11 cellular contexts compared by ENCODE assay signal in the genomic region with DNA sequence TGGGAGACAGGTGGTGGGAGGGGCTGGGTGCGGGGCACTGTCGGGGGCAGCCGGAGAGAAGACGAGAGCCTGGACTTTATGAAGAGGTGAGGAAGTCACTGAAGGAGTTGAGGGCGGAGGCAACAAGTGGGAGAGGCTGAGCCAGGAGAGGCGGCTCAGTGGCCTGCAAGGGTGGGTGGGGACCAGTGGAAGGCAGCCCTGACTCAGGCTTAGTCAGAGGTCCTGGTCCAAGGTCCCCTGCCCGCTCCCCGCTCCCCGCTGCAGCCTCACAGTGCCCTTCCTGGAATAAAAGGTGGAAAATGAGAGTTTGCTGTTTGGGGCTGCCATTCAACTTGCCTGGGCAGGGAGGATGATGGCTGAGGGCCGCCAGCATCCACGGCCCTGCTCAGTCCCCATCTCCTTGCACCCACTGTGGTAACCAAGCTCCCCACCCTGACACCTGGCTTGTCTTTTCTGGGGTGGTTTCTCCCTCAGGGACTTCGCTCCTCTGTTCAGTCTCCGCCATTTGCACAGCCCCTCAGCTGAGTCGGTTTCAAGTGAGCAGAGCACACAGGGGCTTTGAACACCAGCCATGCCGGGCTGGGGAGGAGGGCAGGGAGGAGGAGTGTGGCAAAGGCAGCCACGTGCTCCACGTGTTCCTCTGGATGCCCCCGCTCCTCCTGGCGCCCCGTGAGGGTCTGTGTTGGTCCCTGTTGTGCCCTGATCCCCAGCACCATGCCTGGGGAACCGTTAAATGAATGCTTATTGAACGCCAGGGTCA. TPM values are rescaled to one million over a fixed set of nuclear protein-coding genes. Genes with fewer than 3 reads are reported as not detected.
A peak's percentile ranks its signal among the peaks of the same experiment; 100 is the strongest.
DNase-seq lines count a peak whose midpoint lies in the region; ATAC-seq, FAIRE-seq and TF ChIP-seq lines count a peak whose summit lies in the region.
"Had no signal": no experiment of that assay in that cellular context is flagged by ENCODE, and none has a peak within 500 bp of the region (broad histone marks: within the 10 kb centered on the region; RNA-seq: fewer than 3 reads in every experiment).

No MANE protein-coding gene starts in this region.

- H3K4me1 ChIP-seq in SK-N-SH (ENCODE audit: control insufficient read depth in 1 of 2, insufficient read depth in 2 of 2, low read depth in 1 of 2, low read length in 1 of 2): peaks cover 9 to 20% of the 10 kb centered on the region in 2 experiments; a peak in 3 of 4 replicates
- peaks cover 20% of the 10 kb centered on the region for H3K4me1 ChIP-seq in parathyroid adenoma

- CTCF ChIA-PET in SK-N-SH (lab: Yijun Ruan, JAX): interaction anchor here (1.4 kb wide), 1 partner anchor 75 kb away, joined by 5 read pairs; no protein-coding TSS in a partner anchor

- no peaks in the 10 kb centered on the region for H3K79me2 ChIP-seq in SK-N-SH (ENCODE audit: insufficient read depth)
- H3K79me2 ChIP-seq in parathyroid adenoma: peaks cover 2% of the 10 kb centered on the region

- no peaks in the 10 kb centered on the region for H3K27me3 ChIP-seq in SK-N-SH (ENCODE audit: insufficient read depth)
- H3K27me3 ChIP-seq in parathyroid adenoma (ENCODE audit: control insufficient read depth, insufficient read depth, low read length): no peaks in the 10 kb centered on the region

- no peak for FAIRE-seq in frontal cortex (lab: Jason Lieb, UNC)

- no peak for TF ChIP-seq CTCF in SK-N-SH (IDR thresholded peaks at IDR 0.05)
- TF ChIP-seq CTCF in parathyroid adenoma (IDR thresholded peaks at IDR 0.05): no peak

- TF ChIP-seq RAD21 in SK-N-SH (IDR thresholded peaks at IDR 0.05; ENCODE audit: low read length): no peak

- peaks cover 9% of the 10 kb centered on the region for H3F3A ChIP-seq in SK-N-SH (replicated peaks; ENCODE audit: insufficient read depth)

- H4K20me1 ChIP-seq in SK-N-SH (ENCODE audit: insufficient read depth): no peaks in the 10 kb centered on the region

- peak overlapping the region; percentile 48; the same call in 1 of the 2 replicates for H3K9ac ChIP-seq in SK-N-SH
- no peak overlapping the region for H3K9ac ChIP-seq in parathyroid adenoma
- H3K9ac ChIP-seq: KMS-11 had no signal

- POLR2A ChIA-PET in SK-N-SH (lab: Yijun Ruan, JAX): no interaction called here

- H3K4me3 ChIP-seq in SK-N-SH (ENCODE audit: low read depth in 2 of 2, low read length in 1 of 2) (no peak overlapping the region), parathyroid adenoma (ENCODE audit: low read depth, low read length) (no peak overlapping the region)

- H3K27ac ChIP-seq in SK-N-SH (ENCODE audit: low read depth in 2 of 2, low read length in 1 of 2): peak overlapping the region in 1 of 2 experiments; percentile 77; a peak in 2 of 4 replicates
- H3K27ac ChIP-seq in parathyroid adenoma: peak overlapping the region; percentile 11
- H3K27ac ChIP-seq: KMS-11 had no signal

- H3K9me2 ChIP-seq in SK-N-SH: no peaks in the 10 kb centered on the region

- peak overlapping the region; percentile 78 for H3K4me2 ChIP-seq in SK-N-SH
- no peak overlapping the region for H3K4me2 ChIP-seq in parathyroid adenoma (ENCODE audit: low read length)
- H3K4me2 ChIP-seq: KMS-11 had no signal

- H2AFZ ChIP-seq in SK-N-SH (ENCODE audit: low read depth): no peak overlapping the region; the same call in 1 of the 2 replicates
- no peak overlapping the region for H2AFZ ChIP-seq in parathyroid adenoma

- WGBS in SK-N-SH (ENCODE audit: low lambda C conversion rate): 66% methylated on average over 17 of the region's 22 CpGs

- H3K9me3 ChIP-seq in SK-N-SH (no peaks in the 10 kb centered on the region), parathyroid adenoma (ENCODE audit: control insufficient read depth, low read length) (no peaks in the 10 kb centered on the region)

- H3K36me3 ChIP-seq in SK-N-SH (replicated peaks in 1 of 2; ENCODE audit: control insufficient read depth in 1 of 2, insufficient read depth in 2 of 2, low read length in 1 of 2) (no peaks in the 10 kb centered on the region), parathyroid adenoma (ENCODE audit: control insufficient read depth, insufficient read depth, low read length) (no peaks in the 10 kb centered on the region)

- ATAC-seq in GM21576 (IDR thresholded peaks at IDR 0.05; ENCODE audit: unreplicated experiment) (no peak), GM19463 (IDR thresholded peaks at IDR 0.05; ENCODE audit: unreplicated experiment) (no peak)

- peak in 1 of 2 experiments; percentile 43; a peak in 1 of 4 replicates for TF ChIP-seq EP300 in SK-N-SH (IDR thresholded peaks at IDR 0.05; ENCODE audit: borderline replicate concordance in 1 of 2, low read depth in 1 of 2, low read length in 1 of 2)

- DNase-seq in Daoy (ENCODE audit: low read depth) (peak; percentile 91), SK-N-SH (no peak), fibroblast of peridontal ligament (ENCODE audit: extremely low read depth) (peak; percentile 51), frontal cortex (ENCODE audit: low spot score in 2 of 2) (no peak)
- no peak for DNase-seq in activated naive CD4-positive, alpha-beta T cell treated with Interleukin-2 at 50 U/mL for 16 hours
- DNase-seq: activated naive CD4-positive, alpha-beta T cell treated with anti-CD3 and anti-CD28 coated beads, Interleukin-2, amount 10 ng/mL, durations not matched to agents 7 days and 5 days; DMS 273 treated with DMSO at 0.1 percent for 48 hours had no signal

TF ChIP-seq in SK-N-SH, 30 proteins besides CTCF, POLR2A, EP300 and RAD21 (continues in another document):
- TF ChIP-seq NRF1 (IDR thresholded peaks at IDR 0.05; ENCODE audit: low read depth, low read length): no peak
- no peak for TF ChIP-seq CHD2 (IDR thresholded peaks at IDR 0.05; ENCODE audit: low read length, partially characterized antibody)
- no peak for TF ChIP-seq TAF1 (IDR thresholded peaks at IDR 0.05; ENCODE audit: borderline replicate concordance, low read depth, low read length)
- no peak for TF ChIP-seq SIN3A (IDR thresholded peaks at IDR 0.05; ENCODE audit: borderline replicate concordance, low read depth, low read length)
- TF ChIP-seq TEAD4 (IDR thresholded peaks at IDR 0.05; ENCODE audit: borderline replicate concordance, insufficient read depth): no peak
- TF ChIP-seq USF1 (IDR thresholded peaks at IDR 0.05; ENCODE audit: borderline replicate concordance, low read depth): no peak
- TF ChIP-seq, protein P1, sequence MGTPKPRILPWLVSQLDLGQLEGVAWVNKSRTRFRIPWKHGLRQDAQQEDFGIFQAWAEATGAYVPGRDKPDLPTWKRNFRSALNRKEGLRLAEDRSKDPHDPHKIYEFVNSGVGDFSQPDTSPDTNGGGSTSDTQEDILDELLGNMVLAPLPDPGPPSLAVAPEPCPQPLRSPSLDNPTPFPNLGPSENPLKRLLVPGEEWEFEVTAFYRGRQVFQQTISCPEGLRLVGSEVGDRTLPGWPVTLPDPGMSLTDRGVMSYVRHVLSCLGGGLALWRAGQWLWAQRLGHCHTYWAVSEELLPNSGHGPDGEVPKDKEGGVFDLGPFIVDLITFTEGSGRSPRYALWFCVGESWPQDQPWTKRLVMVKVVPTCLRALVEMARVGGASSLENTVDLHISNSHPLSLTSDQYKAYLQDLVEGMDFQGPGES (IDR thresholded peaks at IDR 0.05; ENCODE audit: low read depth, low read length): no peak
- peak; percentile 52; the same call in 1 of the 2 replicates for TF ChIP-seq RXRA (IDR thresholded peaks at IDR 0.05; ENCODE audit: borderline replicate concordance, low read depth)
- peak; percentile 43; the same call in 1 of the 2 replicates for TF ChIP-seq TCF12 (IDR thresholded peaks at IDR 0.05)
- TF ChIP-seq FOSL2 (IDR thresholded peaks at IDR 0.05; ENCODE audit: borderline replicate concordance, low read depth): peak; percentile 79; the same call in 1 of the 2 replicates
- TF ChIP-seq, protein P2, sequence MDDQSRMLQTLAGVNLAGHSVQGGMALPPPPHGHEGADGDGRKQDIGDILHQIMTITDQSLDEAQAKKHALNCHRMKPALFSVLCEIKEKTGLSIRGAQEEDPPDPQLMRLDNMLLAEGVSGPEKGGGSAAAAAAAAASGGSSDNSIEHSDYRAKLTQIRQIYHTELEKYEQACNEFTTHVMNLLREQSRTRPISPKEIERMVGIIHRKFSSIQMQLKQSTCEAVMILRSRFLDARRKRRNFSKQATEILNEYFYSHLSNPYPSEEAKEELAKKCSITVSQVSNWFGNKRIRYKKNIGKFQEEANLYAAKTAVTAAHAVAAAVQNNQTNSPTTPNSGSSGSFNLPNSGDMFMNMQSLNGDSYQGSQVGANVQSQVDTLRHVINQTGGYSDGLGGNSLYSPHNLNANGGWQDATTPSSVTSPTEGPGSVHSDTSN (IDR thresholded peaks at IDR 0.05): 0 out of 2 replicates have a peak, but pooled peaks have one; percentile 27
- no peak for TF ChIP-seq GABPA (IDR thresholded peaks at IDR 0.05; ENCODE audit: low read depth)

RNA-seq across cellular contexts. Expression of gene RALB, which starts 13.7 kb away (rescaled TPM):
- 37.7 and 39.5 TPM in 2 replicates for total RNA-seq in Daoy (2014; rRNA removed; shearing (Covaris generic))
- 37.2 and 40.8 TPM in 2 replicates for polyA plus RNA-seq in SK-N-SH (2012; rRNA removed)
- polyA plus RNA-seq in SK-N-SH (2012; cell fraction: cytosol; rRNA removed): 50.9 and 54.5 TPM in 2 replicates
- 8.4 and 13.9 TPM in 2 replicates for polyA plus RNA-seq in SK-N-SH (2012; cell fraction: nucleus; rRNA removed)
- 39.9 TPM for total RNA-seq in frontal cortex

RNA-seq across cellular contexts. Expression of gene TMEM185B, which starts 15.7 kb away (rescaled TPM):
- total RNA-seq in Daoy (2014; rRNA removed; shearing (Covaris generic)): 23.7 and 23.8 TPM in 2 replicates
- polyA plus RNA-seq in SK-N-SH (2012; rRNA removed): 24.8 and 36.0 TPM in 2 replicates
- 23.5 and 31.6 TPM in 2 replicates for polyA plus RNA-seq in SK-N-SH (2012; cell fraction: cytosol; rRNA removed)
- polyA plus RNA-seq in SK-N-SH (2012; cell fraction: nucleus; rRNA removed): 19.2 and 20.2 TPM in 2 replicates
- total RNA-seq in frontal cortex: 15.1 TPM

Comparison
In these comparisons a context has a peak if more than half of its experiments do, and no peak if none do; other contexts are left out.
1. DNase-seq: peak in Daoy (single experiment) and fibroblast of peridontal ligament (single experiment); none in SK-N-SH (single experiment), frontal cortex (0 of 2) and activated naive CD4-positive, alpha-beta T cell treated with Interleukin-2 at 50 U/mL for 16 hours (single experiment).